Comparison of ENCODE assay signal across 15 cellular contexts in genomic region chr21:46061063-46061462, GRCh38. TPM values are rescaled to one million over a fixed set of nuclear protein-coding genes. Genes with fewer than 3 reads are reported as not detected.
DNase-seq lines count a peak whose midpoint lies in the region; ATAC-seq and TF ChIP-seq lines count a peak whose summit lies in the region.
"Had no signal": no experiment of that assay in that cellular context is flagged by ENCODE, and none has a peak within 500 bp of the region (broad histone marks: within the 10 kb centered on the region; RNA-seq: fewer than 3 reads in every experiment).

No MANE protein-coding gene starts in this region.

- no peaks in the 10 kb centered on the region for H3K79me1 ChIP-seq in trophoblast cell (ENCODE audit: low read length)

- H3K9me3 Mint-ChIP-seq in activated CD8-positive, alpha-beta T cell treated with anti-CD3 and anti-CD28 coated beads for 36 hours, result peaks cover 7% of the 10 kb centered on the region
- no peaks in the 10 kb centered on the region for H3K9me3 Mint-ChIP-seq in activated CD8-positive, alpha-beta T cell treated with anti-CD3 and anti-CD28 coated beads, Interleukin-2, amount 10 ng/mL, durations not matched to agents 7 days and 5 days (ENCODE audit: insufficient read depth)
- peaks cover 7% of the 10 kb centered on the region for H3K9me3 Mint-ChIP-seq in osteocyte (ENCODE audit: unreplicated experiment)

- in situ Hi-C loops in HAP-1 (cut with MboI; ENCODE audit: low sequenced_read_pairs), result no loop called here

- H3K14ac ChIP-seq in trophoblast cell (ENCODE audit: low read length), result no peak overlapping the region

- H4K12ac ChIP-seq in trophoblast cell (ENCODE audit: low read depth, low read length), result no peak overlapping the region

- intact Hi-C loops in activated CD8-positive, alpha-beta T cell treated with anti-CD3 and anti-CD28 coated beads for 36 hours (cut with micrococcal nuclease), result no loop called here

- CTCF ChIA-PET in activated CD8-positive, alpha-beta T cell treated with anti-CD3 and anti-CD28 coated beads for 36 hours (lab: Charles Lee), result no interaction called here
- CTCF ChIA-PET in activated CD8-positive, alpha-beta T cell treated with anti-CD3 and anti-CD28 coated beads, Interleukin-2, amount 10 ng/mL, durations not matched to agents 7 days and 5 days (lab: Charles Lee), result no interaction called here

- H2BK5ac ChIP-seq in trophoblast cell (ENCODE audit: low read depth, low read length, poor library complexity), result no peak overlapping the region

- H3K9me3 ChIP-seq in tibial nerve (peaks cover 0 to 11% (median 0%) of the 10 kb centered on the region in 4 donors), trophoblast cell (ENCODE audit: insufficient read depth, low read depth, low read length) (peaks cover 34% of the 10 kb centered on the region), HAP-1 (peaks cover 7% of the 10 kb centered on the region)

- H3K79me2 ChIP-seq in trophoblast cell (ENCODE audit: control insufficient read depth, insufficient read depth, low read length, poor library complexity), result no peaks in the 10 kb centered on the region
- H3K79me2 ChIP-seq: parathyroid adenoma had no signal

- H3K4me3 ChIP-seq in coronary artery (no peak overlapping the region), tibial nerve (no peak overlapping the region), trophoblast cell (ENCODE audit: low read depth, low read length) (no peak overlapping the region), HAP-1 (no peak overlapping the region)

- H3K27me3 ChIP-seq in tibial nerve (peaks cover 0 to 5% of the 10 kb centered on the region in 2 donors), trophoblast cell (ENCODE audit: insufficient read depth, low read length) (no peaks in the 10 kb centered on the region), HAP-1 (ENCODE audit: low read depth) (no peaks in the 10 kb centered on the region)

- no peak overlapping the region for H2BK120ac ChIP-seq in trophoblast cell (ENCODE audit: insufficient read depth, low read length, poor library complexity)

- H3K4ac ChIP-seq in trophoblast cell (ENCODE audit: low read depth, low read length), result no peak overlapping the region

- no peak overlapping the region for H3K4me3 Mint-ChIP-seq in activated CD8-positive, alpha-beta T cell treated with anti-CD3 and anti-CD28 coated beads for 36 hours
- H3K4me3 Mint-ChIP-seq in activated CD8-positive, alpha-beta T cell treated with anti-CD3 and anti-CD28 coated beads, Interleukin-2, amount 10 ng/mL, durations not matched to agents 7 days and 5 days, result no peak overlapping the region
- no peak overlapping the region for H3K4me3 Mint-ChIP-seq in osteocyte (ENCODE audit: unreplicated experiment)
- H3K4me3 Mint-ChIP-seq: stimulated activated memory B cell treated with anti-CD40 and anti-IgM and Interleukin-4, amounts not matched to agents 10 μg/mL and 1 μg/mL and 100 μg/mL, for 72 hours had no signal

- peaks cover 10% of the 10 kb centered on the region for H3K27me3 Mint-ChIP-seq in activated CD8-positive, alpha-beta T cell treated with anti-CD3 and anti-CD28 coated beads for 36 hours
- H3K27me3 Mint-ChIP-seq in activated CD8-positive, alpha-beta T cell treated with anti-CD3 and anti-CD28 coated beads, Interleukin-2, amount 10 ng/mL, durations not matched to agents 7 days and 5 days (ENCODE audit: low read depth), result peaks cover 12% of the 10 kb centered on the region
- H3K27me3 Mint-ChIP-seq in osteocyte (ENCODE audit: unreplicated experiment), result no peaks in the 10 kb centered on the region

- no peak overlapping the region for H2BK12ac ChIP-seq in trophoblast cell (ENCODE audit: low read length)

- no peak overlapping the region for H4K91ac ChIP-seq in trophoblast cell (ENCODE audit: low read depth, low read length)

- 75 to 80% methylated on average over 6 of the region's 6 CpGs for WGBS in tibial nerve, 2 donors
- WGBS in trophoblast cell (ENCODE audit: extremely low coverage, insufficient coverage, insufficient read length), result no CpG with 5 or more reads among the region's 6 CpGs

- no peak for DNase-seq in activated CD8-positive, alpha-beta T cell treated with anti-CD3 and anti-CD28 coated beads for 36 hours
- no peak for DNase-seq in activated CD8-positive, alpha-beta T cell treated with anti-CD3 and anti-CD28 coated beads, Interleukin-2, amount 10 ng/mL, durations not matched to agents 7 days and 5 days
- no peak for DNase-seq in coronary artery (ENCODE audit: low spot score)
- peak; percentile 27 for DNase-seq in osteocyte (ENCODE audit: extremely low spot score, unreplicated experiment)
- DNase-seq in tibial nerve (ENCODE audit: low spot score in 2 of 2), result no peak
- DNase-seq in trophoblast cell, result no peak
- no peak for DNase-seq in HAP-1 (ENCODE audit: low spot score in 2 of 2)
- DNase-seq: activated effector memory CD4-positive, alpha-beta T cell treated with Interleukin-2 at 50 U/mL for 16 hours; central memory CD4-positive, alpha-beta T cell; NCI-H2029; NCI-H526 had no signal

- H3K4me1 ChIP-seq in tibial nerve (peaks cover 0 to 47% (median 18%) of the 10 kb centered on the region in 4 donors), trophoblast cell (ENCODE audit: control insufficient read depth in 1 of 2, insufficient read depth in 2 of 2, low read length in 2 of 2) (no peaks in the 10 kb centered on the region), HAP-1 (no peaks in the 10 kb centered on the region)
- H3K4me1 ChIP-seq: parathyroid adenoma had no signal

- H3K23ac ChIP-seq in trophoblast cell (ENCODE audit: low read length), result no peak overlapping the region

- no peak for TF ChIP-seq EP300 in tibial nerve (IDR thresholded peaks at IDR 0.05)

- no peak overlapping the region for H3K18ac ChIP-seq in trophoblast cell (ENCODE audit: low read length)

- H4K8ac ChIP-seq in trophoblast cell (ENCODE audit: low read depth, low read length), result no peak overlapping the region

- POLR2A ChIA-PET in activated CD8-positive, alpha-beta T cell treated with anti-CD3 and anti-CD28 coated beads for 36 hours (lab: Charles Lee), result no interaction called here
- POLR2A ChIA-PET in activated CD8-positive, alpha-beta T cell treated with anti-CD3 and anti-CD28 coated beads, Interleukin-2, amount 10 ng/mL, durations not matched to agents 7 days and 5 days (lab: Charles Lee), result no interaction called here

- H2AK5ac ChIP-seq in trophoblast cell (ENCODE audit: low read length), result no peak overlapping the region

- TF ChIP-seq CTCF in activated CD8-positive, alpha-beta T cell treated with anti-CD3 and anti-CD28 coated beads for 36 hours (IDR thresholded peaks at IDR 0.05), result no peak
- no peak for TF ChIP-seq CTCF in coronary artery (IDR thresholded peaks at IDR 0.05)
- no peak for TF ChIP-seq CTCF in osteocyte (IDR thresholded peaks at IDR 0.05)
- no peak for TF ChIP-seq CTCF in tibial nerve (IDR thresholded peaks at IDR 0.05)

- no peaks in the 10 kb centered on the region for H3K36me3 ChIP-seq in tibial nerve
- no peaks in the 10 kb centered on the region for H3K36me3 ChIP-seq in trophoblast cell (ENCODE audit: control insufficient read depth in 1 of 2, insufficient read depth in 2 of 2, low read length in 2 of 2)
- H3K36me3 ChIP-seq in HAP-1 (replicated peaks), result no peaks in the 10 kb centered on the region

- no peak for TF ChIP-seq POLR2A in tibial nerve (IDR thresholded peaks at IDR 0.05)

- H3K4me2 ChIP-seq in trophoblast cell (ENCODE audit: low read length), result no peak overlapping the region

- H3K4me1 Mint-ChIP-seq in activated CD8-positive, alpha-beta T cell treated with anti-CD3 and anti-CD28 coated beads for 36 hours (ENCODE audit: low read depth), result peaks cover 74% of the 10 kb centered on the region
- peaks cover 59% of the 10 kb centered on the region for H3K4me1 Mint-ChIP-seq in activated CD8-positive, alpha-beta T cell treated with anti-CD3 and anti-CD28 coated beads, Interleukin-2, amount 10 ng/mL, durations not matched to agents 7 days and 5 days (ENCODE audit: low read depth)
- peaks cover 67% of the 10 kb centered on the region for H3K4me1 Mint-ChIP-seq in osteocyte (ENCODE audit: unreplicated experiment)

- peak overlapping the region; percentile 16 for H3K27ac Mint-ChIP-seq in activated CD8-positive, alpha-beta T cell treated with anti-CD3 and anti-CD28 coated beads for 36 hours
- no peak overlapping the region for H3K27ac Mint-ChIP-seq in activated CD8-positive, alpha-beta T cell treated with anti-CD3 and anti-CD28 coated beads, Interleukin-2, amount 10 ng/mL, durations not matched to agents 7 days and 5 days
- peak overlapping the region; percentile 97 for H3K27ac Mint-ChIP-seq in osteocyte (ENCODE audit: unreplicated experiment)
- H3K27ac Mint-ChIP-seq: stimulated activated memory B cell treated with anti-CD40 and anti-IgM and Interleukin-4, amounts not matched to agents 10 μg/mL and 1 μg/mL and 100 μg/mL, for 72 hours had no signal

- peak overlapping the region; percentile 94 to 99 for H3K27ac ChIP-seq in coronary artery
- H3K27ac ChIP-seq in tibial nerve, result peak overlapping the region; percentile 62 to 87 (median 74)
- H3K27ac ChIP-seq in trophoblast cell (ENCODE audit: low read depth, low read length), result no peak overlapping the region
- H3K27ac ChIP-seq: RWPE1 had no signal

- ATAC-seq in activated CD8-positive, alpha-beta T cell treated with anti-CD3 and anti-CD28 coated beads for 36 hours, result no peak
- no peak for ATAC-seq in activated CD8-positive, alpha-beta T cell treated with anti-CD3 and anti-CD28 coated beads, Interleukin-2, amount 10 ng/mL, durations not matched to agents 7 days and 5 days
- no peak for ATAC-seq in HG02970 (IDR thresholded peaks at IDR 0.05; ENCODE audit: low FRiP score, unreplicated experiment)

- H2AFZ ChIP-seq in trophoblast cell (ENCODE audit: insufficient read depth, low read length, poor library complexity), result no peak overlapping the region
- H2AFZ ChIP-seq: parathyroid adenoma had no signal

- H3K36me3 Mint-ChIP-seq in activated CD8-positive, alpha-beta T cell treated with anti-CD3 and anti-CD28 coated beads for 36 hours (ENCODE audit: low read depth), result no peaks in the 10 kb centered on the region
- H3K36me3 Mint-ChIP-seq in activated CD8-positive, alpha-beta T cell treated with anti-CD3 and anti-CD28 coated beads, Interleukin-2, amount 10 ng/mL, durations not matched to agents 7 days and 5 days (ENCODE audit: low read depth), result peaks cover 1% of the 10 kb centered on the region
- H3K36me3 Mint-ChIP-seq in osteocyte (ENCODE audit: unreplicated experiment), result no peaks in the 10 kb centered on the region
- H3K36me3 Mint-ChIP-seq: stimulated activated memory B cell treated with anti-CD40 and anti-IgM and Interleukin-4, amounts not matched to agents 10 μg/mL and 1 μg/mL and 100 μg/mL, for 72 hours had no signal

- H3K9ac ChIP-seq in trophoblast cell (ENCODE audit: low read length), result no peak overlapping the region
- H3K9ac ChIP-seq: parathyroid adenoma had no signal

RNA-seq across cellular contexts. Expression of gene COL6A2, which starts 36.8 kb away (rescaled TPM):
- total RNA-seq in activated CD8-positive, alpha-beta T cell treated with anti-CD3 and anti-CD28 coated beads for 36 hours, result 10 to 100 TPM; 25.0 to 25.3 TPM
- total RNA-seq in activated CD8-positive, alpha-beta T cell treated with anti-CD3 and anti-CD28 coated beads, Interleukin-2, amount 10 ng/mL, durations not matched to agents 7 days and 5 days, result 1 to 10 TPM; 6.0 to 7.2 TPM
- total RNA-seq in osteocyte (1,821 and 1,951 TPM in 2 replicates), tibial nerve (1,000 to 10,000 TPM in 1 of 4 donors, 100 to 1,000 TPM in 3; 470 to 1,210 (median 744) TPM)
- polyA plus RNA-seq in trophoblast cell (2013), result 53.6 and 55.1 TPM in 2 replicates

Comparison
In these comparisons a context has a peak if more than half of its experiments do, and no peak if none do; other contexts are left out.
1. RNA of gene COL6A2, which starts 36.8 kb away (total RNA-seq): 1,821 to 1,951 TPM in osteocyte and 470 to 1,210 TPM in tibial nerve; 25.0 to 25.3 TPM in activated CD8-positive, alpha-beta T cell treated with anti-CD3 and anti-CD28 coated beads for 36 hours and 6.0 to 7.2 TPM in activated CD8-positive, alpha-beta T cell treated with anti-CD3 and anti-CD28 coated beads, Interleukin-2, amount 10 ng/mL, durations not matched to agents 7 days and 5 days; every median in the first group is over 10 times any median in the second.